Comparison of ENCODE assay signal across 12 cellular contexts in the genomic region with DNA sequence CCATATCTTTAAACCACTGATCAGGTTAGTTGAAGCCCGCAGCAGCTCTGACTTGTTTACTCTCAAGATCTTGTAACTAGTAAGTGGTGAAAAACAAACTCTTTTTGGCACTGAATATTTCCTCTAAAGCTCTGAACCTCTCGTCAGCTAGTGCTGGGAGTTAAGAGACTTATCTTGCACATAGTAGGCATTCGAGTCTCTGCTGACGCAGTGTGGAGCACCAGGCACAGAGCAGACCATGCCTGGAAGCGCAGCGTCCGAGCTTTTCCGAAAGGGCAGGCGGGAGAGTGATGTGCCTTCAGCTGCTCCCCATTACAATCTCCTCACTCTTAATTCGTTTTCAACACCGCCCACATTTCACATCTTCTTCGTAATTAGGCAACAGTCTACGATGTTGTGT.
DNase-seq lines count a peak whose midpoint lies in the region; ATAC-seq and TF ChIP-seq lines count a peak whose summit lies in the region.
"Had no signal": no experiment of that assay in that cellular context is flagged by ENCODE, and none has a peak within 500 bp of the region (broad histone marks: within the 10 kb centered on the region; RNA-seq: fewer than 3 reads in every experiment).

No MANE protein-coding gene starts in this region.

- H3K9me3 ChIP-seq in SK-N-SH, result no peaks in the 10 kb centered on the region
- no peaks in the 10 kb centered on the region for H3K9me3 ChIP-seq in testis

- H3K27me3 ChIP-seq in SK-N-SH (ENCODE audit: insufficient read depth) (no peaks in the 10 kb centered on the region), testis (no peaks in the 10 kb centered on the region)

- TF ChIP-seq RAD21 in SK-N-SH (IDR thresholded peaks at IDR 0.05; ENCODE audit: low read length), result no peak

- no peaks in the 10 kb centered on the region for H4K20me1 ChIP-seq in SK-N-SH (ENCODE audit: insufficient read depth)

- H3F3A ChIP-seq in SK-N-SH (replicated peaks; ENCODE audit: insufficient read depth), result peaks cover 22% of the 10 kb centered on the region

- peaks cover 38% of the 10 kb centered on the region for H3K4me1 Mint-ChIP-seq in activated CD4-positive, alpha-beta T cell treated with anti-CD3 and anti-CD28 coated beads for 36 hours
- H3K4me1 Mint-ChIP-seq in glutamatergic neuron (ENCODE audit: low read depth, unreplicated experiment), result peaks cover 47% of the 10 kb centered on the region

- TF ChIP-seq EP300 in SK-N-SH (IDR thresholded peaks at IDR 0.05; ENCODE audit: borderline replicate concordance in 1 of 2, low read depth in 1 of 2, low read length in 1 of 2), result no peak

- ATAC-seq in activated CD4-positive, alpha-beta T cell treated with anti-CD3 and anti-CD28 coated beads for 36 hours, result no peak
- ATAC-seq: left colon had no signal

- H3K9ac ChIP-seq in SK-N-SH, result no peak overlapping the region; the same call in 1 of the 2 replicates

- H3K4me2 ChIP-seq in SK-N-SH, result peak overlapping the region; percentile 56

- TF ChIP-seq POLR2A in testis (IDR thresholded peaks at IDR 0.05) (no peak), lower leg skin (IDR thresholded peaks at IDR 0.05) (no peak)

- H3K36me3 ChIP-seq in SK-N-SH (replicated peaks in 1 of 2; ENCODE audit: control insufficient read depth in 1 of 2, insufficient read depth in 2 of 2, low read length in 1 of 2), result peaks cover 9 to 24% of the 10 kb centered on the region in 2 experiments
- no peaks in the 10 kb centered on the region for H3K36me3 ChIP-seq in testis (ENCODE audit: low read depth, missing control alignments)

- no peak overlapping the region for H2AFZ ChIP-seq in SK-N-SH (ENCODE audit: low read depth)

- 93% methylated on average over 11 of the region's 13 CpGs for WGBS in SK-N-SH (ENCODE audit: low lambda C conversion rate)
- 72 to 75% methylated on average over 13 of the region's 13 CpGs for WGBS in testis, 2 donors
- whole genome bisulfite sequencing in lower leg skin, 2 donors, result 59 to 61% methylated on average over 13 of the region's 13 CpGs

- H3K27ac ChIP-seq in SK-N-SH (ENCODE audit: low read depth in 2 of 2, low read length in 1 of 2), result peak overlapping the region; percentile 72 to 93; a peak in 3 of 4 replicates
- peak overlapping the region; percentile 60 to 75 for H3K27ac ChIP-seq in testis

- no peak overlapping the region for H3K4me3 Mint-ChIP-seq in activated CD4-positive, alpha-beta T cell treated with anti-CD3 and anti-CD28 coated beads for 36 hours
- H3K4me3 Mint-ChIP-seq in glutamatergic neuron (ENCODE audit: unreplicated experiment), result no peak overlapping the region

- peaks cover 15% of the 10 kb centered on the region; the same call in 1 of the 2 replicates for H3K79me2 ChIP-seq in SK-N-SH (ENCODE audit: insufficient read depth)

- TF ChIP-seq CTCF in SK-N-SH (IDR thresholded peaks at IDR 0.05) (no peak), glutamatergic neuron (IDR thresholded peaks at IDR 0.05; ENCODE audit: partially characterized antibody, unreplicated experiment) (no peak), testis (IDR thresholded peaks at IDR 0.05) (no peak), lower leg skin (IDR thresholded peaks at IDR 0.05) (no peak)

- peak overlapping the region; percentile 0 for H3K27ac Mint-ChIP-seq in activated CD4-positive, alpha-beta T cell treated with anti-CD3 and anti-CD28 coated beads for 36 hours
- H3K27ac Mint-ChIP-seq in glutamatergic neuron (ENCODE audit: unreplicated experiment), result peak overlapping the region; percentile 82

- intact Hi-C loops in activated CD4-positive, alpha-beta T cell treated with anti-CD3 and anti-CD28 coated beads for 36 hours (cut with DNase I, micrococcal nuclease), result loop anchor here (2.0 to 10.0 kb wide), 3 partner anchors 24 to 46 kb away; no protein-coding TSS in a partner anchor
- intact Hi-C loops in testis (cut with DNase I; ENCODE audit: low total_unique reads) (no loop called here), lower leg skin (cut with DNase I; ENCODE audit: low total_unique reads) (loop anchor here (5.0 kb wide), 1 partner anchor 178 kb away; no protein-coding TSS in a partner anchor)

- CTCF ChIA-PET in activated CD4-positive, alpha-beta T cell treated with anti-CD3 and anti-CD28 coated beads for 36 hours (lab: Charles Lee), result interaction anchor here (1.0 to 2.4 kb wide), 6 partner anchors 11 to 182 kb away, joined by 3 to 7 read pairs (median 4); no protein-coding TSS in a partner anchor
- CTCF ChIA-PET in SK-N-SH (lab: Yijun Ruan, JAX), result interaction anchor here (1.4 to 2.6 kb wide), 4 partner anchors 9 to 331 kb away, joined by 3 to 12 read pairs (median 6); a partner anchor contains a TSS

- H3K4me3 ChIP-seq in SK-N-SH (ENCODE audit: low read depth in 2 of 2, low read length in 1 of 2) (no peak overlapping the region), testis (no peak overlapping the region), lower leg skin (ENCODE audit: low read depth, poor library complexity, severe bottlenecking) (no peak overlapping the region)

- no peak for DNase-seq in activated CD4-positive, alpha-beta T cell treated with anti-CD3 and anti-CD28 coated beads for 36 hours
- no peak for DNase-seq in activated CD4-positive, alpha-beta T cell treated with anti-CD3 and anti-CD28 coated beads, Interleukin-2, amount 50 U/mL, for 4 hours
- DNase-seq in SK-N-SH (no peak), glutamatergic neuron (no peak), testis (no peak), DMS 273 (lab: John Stamatoyannopoulos, UW; ENCODE audit: unreplicated experiment) (no peak), NCI-H2227 treated with DMSO at 0.1 percent for 48 hours (lab: John Stamatoyannopoulos, UW) (no peak), lower leg skin (ENCODE audit: low spot score in 2 of 2) (no peak)
- DNase-seq: GDM1; stimulated activated naive CD8-positive, alpha-beta T cell treated with anti-CD3 and anti-CD28 coated beads, Interleukin-15, amount 100 ng/mL, for 72 hours had no signal

- no peaks in the 10 kb centered on the region for H3K27me3 Mint-ChIP-seq in activated CD4-positive, alpha-beta T cell treated with anti-CD3 and anti-CD28 coated beads for 36 hours
- H3K27me3 Mint-ChIP-seq in glutamatergic neuron (ENCODE audit: unreplicated experiment), result peaks cover 4% of the 10 kb centered on the region
- H3K27me3 Mint-ChIP-seq: stimulated activated naive CD8-positive, alpha-beta T cell treated with anti-CD3 and anti-CD28 coated beads, Interleukin-15, amount 100 ng/mL, for 72 hours had no signal

- H3K36me3 Mint-ChIP-seq in activated CD4-positive, alpha-beta T cell treated with anti-CD3 and anti-CD28 coated beads for 36 hours (ENCODE audit: low read depth), result peaks cover 38% of the 10 kb centered on the region
- no peaks in the 10 kb centered on the region for H3K36me3 Mint-ChIP-seq in glutamatergic neuron (ENCODE audit: unreplicated experiment)

- H3K9me2 ChIP-seq in SK-N-SH, result no peaks in the 10 kb centered on the region

- POLR2A ChIA-PET in activated CD4-positive, alpha-beta T cell treated with anti-CD3 and anti-CD28 coated beads for 36 hours (lab: Charles Lee), result interaction anchor here (0.6 kb wide), 1 partner anchor 160 kb away, joined by 5 read pairs; no protein-coding TSS in a partner anchor
- POLR2A ChIA-PET in SK-N-SH (lab: Yijun Ruan, JAX), result interaction anchor here (0.7 kb wide), 1 partner anchor 275 kb away, joined by 12 read pairs; no protein-coding TSS in a partner anchor

- H3K9me3 Mint-ChIP-seq in activated CD4-positive, alpha-beta T cell treated with anti-CD3 and anti-CD28 coated beads for 36 hours (ENCODE audit: low read depth), result no peaks in the 10 kb centered on the region
- peaks cover 1% of the 10 kb centered on the region for H3K9me3 Mint-ChIP-seq in glutamatergic neuron (ENCODE audit: unreplicated experiment)
- H3K9me3 Mint-ChIP-seq: activated naive CD4-positive, alpha-beta T cell treated with anti-CD3 and anti-CD28 coated beads, Interleukin-2, amount 50 U/mL, for 72 hours; stimulated activated naive CD8-positive, alpha-beta T cell treated with anti-CD3 and anti-CD28 coated beads, Interleukin-15, amount 100 ng/mL, for 72 hours had no signal

- H3K4me1 ChIP-seq in SK-N-SH (ENCODE audit: control insufficient read depth in 1 of 2, insufficient read depth in 2 of 2, low read depth in 1 of 2, low read length in 1 of 2) (peaks cover 7 to 29% of the 10 kb centered on the region in 2 experiments; a peak in 3 of 4 replicates), testis (peaks cover 37% of the 10 kb centered on the region)

TF ChIP-seq in SK-N-SH, 30 proteins besides CTCF, POLR2A, EP300 and RAD21:
- TF ChIP-seq, protein P1, sequence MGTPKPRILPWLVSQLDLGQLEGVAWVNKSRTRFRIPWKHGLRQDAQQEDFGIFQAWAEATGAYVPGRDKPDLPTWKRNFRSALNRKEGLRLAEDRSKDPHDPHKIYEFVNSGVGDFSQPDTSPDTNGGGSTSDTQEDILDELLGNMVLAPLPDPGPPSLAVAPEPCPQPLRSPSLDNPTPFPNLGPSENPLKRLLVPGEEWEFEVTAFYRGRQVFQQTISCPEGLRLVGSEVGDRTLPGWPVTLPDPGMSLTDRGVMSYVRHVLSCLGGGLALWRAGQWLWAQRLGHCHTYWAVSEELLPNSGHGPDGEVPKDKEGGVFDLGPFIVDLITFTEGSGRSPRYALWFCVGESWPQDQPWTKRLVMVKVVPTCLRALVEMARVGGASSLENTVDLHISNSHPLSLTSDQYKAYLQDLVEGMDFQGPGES (IDR thresholded peaks at IDR 0.05; ENCODE audit: low read depth, low read length), result no peak
- TF ChIP-seq, protein P2, sequence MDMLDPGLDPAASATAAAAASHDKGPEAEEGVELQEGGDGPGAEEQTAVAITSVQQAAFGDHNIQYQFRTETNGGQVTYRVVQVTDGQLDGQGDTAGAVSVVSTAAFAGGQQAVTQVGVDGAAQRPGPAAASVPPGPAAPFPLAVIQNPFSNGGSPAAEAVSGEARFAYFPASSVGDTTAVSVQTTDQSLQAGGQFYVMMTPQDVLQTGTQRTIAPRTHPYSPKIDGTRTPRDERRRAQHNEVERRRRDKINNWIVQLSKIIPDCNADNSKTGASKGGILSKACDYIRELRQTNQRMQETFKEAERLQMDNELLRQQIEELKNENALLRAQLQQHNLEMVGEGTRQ (IDR thresholded peaks at IDR 0.05; ENCODE audit: borderline replicate concordance, low read depth, low read length), result no peak
- TF ChIP-seq MXI1 (IDR thresholded peaks at IDR 0.05; ENCODE audit: low read depth, low read length) (no peak), YY1 (IDR thresholded peaks at IDR 0.05; ENCODE audit: low read depth) (no peak)
